ENCODE assay signal across 8 cellular contexts in genomic region chr2:241636983-241637232, GRCh38. TPM values are rescaled to one million over a fixed set of nuclear protein-coding genes. Genes with fewer than 3 reads are reported as not detected.
DNase-seq lines count a peak whose midpoint lies in the region; ATAC-seq and TF ChIP-seq lines count a peak whose summit lies in the region.

Gene THAP4, minus strand, starts transcription at chr2:241637158. Its CDS starts 141 bp downstream, at chr2:241637017.

- CTCF ChIA-PET in AG04449 (lab: Yijun Ruan, JAX), result interaction anchor here (1.0 to 2.1 kb wide), 3 partner anchors 21 to 129 kb away, joined by 3 to 7 read pairs (median 4); partner anchors contain the start of gene STK25

- H3K27ac ChIP-seq in RWPE2 (ENCODE audit: poor library complexity, severe bottlenecking), result peak within 1 kb of the TSS; percentile 85
- H3K27ac ChIP-seq in breast epithelium, result peak within 1 kb of the TSS; percentile 99 to 100

- H3K36me3 ChIP-seq in RWPE2 (ENCODE audit: low read depth) (peaks cover 36% of the 10 kb centered on the region), breast epithelium (peaks cover 4% of the 10 kb centered on the region)

- TF ChIP-seq POLR2A in breast epithelium (IDR thresholded peaks at IDR 0.05), result no peak

- ATAC-seq in GM18858 (IDR thresholded peaks at IDR 0.05; ENCODE audit: unreplicated experiment) (peak; percentile 36), HG02973 (IDR thresholded peaks at IDR 0.05; ENCODE audit: unreplicated experiment) (peak; percentile 40), RWPE2 (ENCODE audit: low read depth) (peak; percentile 58)

- H3K9me3 ChIP-seq in RWPE2 (ENCODE audit: severe bottlenecking), result no peaks in the 10 kb centered on the region
- no peaks in the 10 kb centered on the region for H3K9me3 ChIP-seq in breast epithelium

- no peak for TF ChIP-seq CTCF in AG04449 (IDR thresholded peaks at IDR 0.05; ENCODE audit: insufficient read depth, low read length, missing control alignments)
- TF ChIP-seq CTCF in RWPE2 (IDR thresholded peaks at IDR 0.05; ENCODE audit: poor library complexity, severe bottlenecking), result no peak
- no peak for TF ChIP-seq CTCF in breast epithelium (IDR thresholded peaks at IDR 0.05)

- POLR2A ChIA-PET in AG04449 (lab: Yijun Ruan, JAX), result interaction anchor here (0.6 to 1.6 kb wide), 2 partner anchors 129 to 135 kb away, joined by 3 to 4 read pairs; no protein-coding TSS in a partner anchor

- H3K4me1 ChIP-seq in RWPE2 (ENCODE audit: insufficient read depth, poor library complexity, severe bottlenecking) (peaks cover 10% of the 10 kb centered on the region), breast epithelium (peaks cover 8 to 23% of the 10 kb centered on the region in 2 donors)

- DNase-seq in AG04449 (ENCODE audit: low read depth, low spot score) (no peak), RWPE2 (ENCODE audit: low spot score) (no peak), breast epithelium (ENCODE audit: low spot score in 2 of 2) (peak in 1 of 2 donors; percentile 27), kidney tubule cell (ENCODE audit: low spot score) (peak; percentile 89), NCI-H510A treated with DMSO at 0.1 percent for 48 hours (lab: John Stamatoyannopoulos, UW) (no peak)
- DNase-seq in stimulated activated CD4-positive, alpha-beta T cell treated with anti-CD3 and anti-CD28 coated beads, Interleukin-4, amount 100 ng/mL, for 48 hours (ENCODE audit: low read depth in 2 of 2), result peak; percentile 36 to 50

- H3K27me3 ChIP-seq in RWPE2 (ENCODE audit: insufficient read depth, poor library complexity, severe bottlenecking) (no peaks in the 10 kb centered on the region), breast epithelium (no peaks in the 10 kb centered on the region)

- peak within 1 kb of the TSS; percentile 91 for H3K4me3 ChIP-seq in AG04449 (ENCODE audit: low read depth, low read length)
- H3K4me3 ChIP-seq in RWPE2 (ENCODE audit: severe bottlenecking), result peak within 1 kb of the TSS; percentile 96
- H3K4me3 ChIP-seq in breast epithelium, result peak within 1 kb of the TSS; percentile 78 to 97 (median 92)

- intact Hi-C loops in breast epithelium (cut with DNase I; ENCODE audit: low total_unique reads), result loop anchor here (5.0 kb wide), 1 partner anchor 215 kb away; no protein-coding TSS in a partner anchor

RNA-seq across cellular contexts. Expression of gene THAP4, which starts in this region (rescaled TPM):
- total RNA-seq in breast epithelium, result 10 to 100 TPM; 35.3 to 45.9 (median 38.1) TPM

Comparison
In these comparisons a context has a peak if more than half of its experiments do, and no peak if none do; other contexts are left out.
1. DNase-seq: peak in kidney tubule cell (single experiment) and stimulated activated CD4-positive, alpha-beta T cell treated with anti-CD3 and anti-CD28 coated beads, Interleukin-4, amount 100 ng/mL, for 48 hours (2 of 2); none in AG04449 (single experiment), RWPE2 (single experiment) and NCI-H510A treated with DMSO at 0.1 percent for 48 hours (single experiment).
2. Peak in every context shown above with its lines, with median percentiles within 50 percentile points of each other: H3K4me3 ChIP-seq and ATAC-seq.